Comparison of ENCODE assay signal across 19 cellular contexts in genomic region chr11:2667940-2668339, GRCh38. TPM values are rescaled to one million over a fixed set of nuclear protein-coding genes. Genes with fewer than 3 reads are reported as not detected.
DNase-seq lines count a peak whose midpoint lies in the region; ATAC-seq and TF ChIP-seq lines count a peak whose summit lies in the region.
"Had no signal": no experiment of that assay in that cellular context is flagged by ENCODE, and none has a peak within 500 bp of the region (broad histone marks: within the 10 kb centered on the region; RNA-seq: fewer than 3 reads in every experiment).

No MANE protein-coding gene starts in this region.

- H3K36me3 ChIP-seq in right atrium auricular region: no peaks in the 10 kb centered on the region
- peaks cover 14% of the 10 kb centered on the region for H3K36me3 ChIP-seq in left ventricle myocardium inferior
- H3K36me3 ChIP-seq in stomach: peaks cover 0 to 49% (median 32%) of the 10 kb centered on the region in 4 donors

- POLR2A ChIA-PET in WTC11 (lab: Charles Lee): no interaction called here

- H3K9me3 Mint-ChIP-seq in WTC11: no peaks in the 10 kb centered on the region

- H3K4me1 Mint-ChIP-seq in WTC11: no peaks in the 10 kb centered on the region
- H3K4me1 Mint-ChIP-seq: CD4-positive, alpha-beta memory T cell had no signal

- H3K27ac ChIP-seq in right atrium auricular region (no peak overlapping the region), left ventricle myocardium inferior (replicated peaks) (no peak overlapping the region), stomach (no peak overlapping the region)
- H3K27ac ChIP-seq: A549 had no signal

- H3K36me3 Mint-ChIP-seq in WTC11: peaks cover 22% of the 10 kb centered on the region

- TF ChIP-seq EP300 in stomach (IDR thresholded peaks at IDR 0.05): no peak

- H3K4me3 ChIP-seq in right atrium auricular region (no peak overlapping the region), left ventricle myocardium inferior (no peak overlapping the region), stomach (no peak overlapping the region)
- H3K4me3 ChIP-seq: A549 had no signal

- H3K9me3 ChIP-seq in right atrium auricular region (no peaks in the 10 kb centered on the region), left ventricle myocardium inferior (replicated peaks) (no peaks in the 10 kb centered on the region), stomach (no peaks in the 10 kb centered on the region)
- H3K9me3 ChIP-seq: SK-N-SH had no signal

- WGBS in stomach, 5 donors: 79 to 100% (median 93%) methylated on average over 1 to 2 of the region's 2 CpGs

- H3K27me3 ChIP-seq in right atrium auricular region (no peaks in the 10 kb centered on the region), left ventricle myocardium inferior (ENCODE audit: low read depth) (no peaks in the 10 kb centered on the region), stomach (no peaks in the 10 kb centered on the region)

- TF ChIP-seq POLR2A in stomach (IDR thresholded peaks at IDR 0.05): no peak

- H3K27me3 Mint-ChIP-seq in WTC11 (ENCODE audit: low read depth): peaks cover 28% of the 10 kb centered on the region
- H3K27me3 Mint-ChIP-seq: CD4-positive, alpha-beta memory T cell had no signal

- no peak overlapping the region for H3K27ac Mint-ChIP-seq in WTC11
- H3K27ac Mint-ChIP-seq: CD4-positive, alpha-beta memory T cell had no signal

- H3K4me1 ChIP-seq in right atrium auricular region (no peaks in the 10 kb centered on the region), left ventricle myocardium inferior (peaks cover 29% of the 10 kb centered on the region), stomach (peaks cover 0 to 25% (median 0%) of the 10 kb centered on the region in 4 donors)
- H3K4me1 ChIP-seq: A549 had no signal

- intact Hi-C loops in left ventricle myocardium inferior (cut with micrococcal nuclease) (no loop called here), stomach (cut with DNase I; ENCODE audit: low total_unique reads) (no loop called here)

- DNase-seq in right atrium auricular region (ENCODE audit: low spot score) (peak; percentile 11), left ventricle myocardium inferior (no peak), WTC11 (ENCODE audit: low spot score) (no peak), mesenteric fat pad (ENCODE audit: low spot score) (peak; percentile 45), stomach (peak; percentile 15), NCI-H226 (no peak), NCI-H524 treated with DMSO at 0.1 percent for 48 hours (lab: John Stamatoyannopoulos, UW) (no peak), NCI-H1694 treated with DMSO at 0.1 percent for 48 hours (lab: John Stamatoyannopoulos, UW) (no peak)
- DNase-seq: CD4-positive, alpha-beta memory T cell; GOT3; KBM-7; NCI-H1436 treated with DMSO at 0.1 percent for 48 hours; NCI-H2029 treated with DMSO at 0.1 percent for 48 hours; NCI-H2171 treated with DMSO at 0.1 percent for 48 hours; NCI-H748 treated with DMSO at 0.1 percent for 48 hours; NK-92 treated with Interleukin-12 subunit alpha and Interleukin-12 subunit beta, amount 100 ng/mL, for 24 hours; SHP77 treated with DMSO at 0.1 percent for 48 hours; SK-N-SH had no signal

- TF ChIP-seq CTCF in right atrium auricular region (IDR thresholded peaks at IDR 0.05): no peak
- no peak for TF ChIP-seq CTCF in left ventricle myocardium inferior (IDR thresholded peaks at IDR 0.05; ENCODE audit: borderline replicate concordance)
- no peak for TF ChIP-seq CTCF in WTC11 (IDR thresholded peaks at IDR 0.05)
- no peak for TF ChIP-seq CTCF in stomach (IDR thresholded peaks at IDR 0.05)

- H3K4me3 Mint-ChIP-seq in WTC11: no peak overlapping the region
- H3K4me3 Mint-ChIP-seq: CD4-positive, alpha-beta memory T cell had no signal

- CTCF ChIA-PET in WTC11 (lab: Charles Lee): no interaction called here

- ATAC-seq in WTC11: no peak
- ATAC-seq: A549 had no signal

TF ChIP-seq in WTC11, 78 proteins besides CTCF, POLR2A, EP300 and RAD21:
- TF ChIP-seq ZMAT4 (CRISPR knock-in tag; IDR thresholded peaks at IDR 0.05): no peak
- no peak for TF ChIP-seq SMAD4 (CRISPR knock-in tag; IDR thresholded peaks at IDR 0.05)
- no peak for TF ChIP-seq ZNF219 (CRISPR knock-in tag; IDR thresholded peaks at IDR 0.05; ENCODE audit: borderline replicate concordance)
- no peak for TF ChIP-seq E2F1 (CRISPR knock-in tag; IDR thresholded peaks at IDR 0.05)
- no peak for TF ChIP-seq CBFB (CRISPR knock-in tag; IDR thresholded peaks at IDR 0.05; ENCODE audit: low read depth)
- TF ChIP-seq GABPB1 (CRISPR knock-in tag; IDR thresholded peaks at IDR 0.05): peak; percentile 88
- no peak for TF ChIP-seq TCF7 (CRISPR knock-in tag; IDR thresholded peaks at IDR 0.05; ENCODE audit: low read depth)
- TF ChIP-seq ZSCAN18 (CRISPR knock-in tag; IDR thresholded peaks at IDR 0.05): no peak

RNA-seq across cellular contexts. Expression of gene KCNQ1OT1, which starts 31.9 kb away (rescaled TPM):
- total RNA-seq in right atrium auricular region: under 1 TPM; 0.35 to 0.37 TPM
- 0.33 TPM for total RNA-seq in left ventricle myocardium inferior
- total RNA-seq in WTC11 (2021): 2.1 to 2.4 TPM (median 2.3 TPM) in 3 replicates
- 3.0 TPM for total RNA-seq in mesenteric fat pad
- 10 to 100 TPM in 1 of 5 donors, 1 to 10 TPM in 4; 2.2 to 15.1 (median 2.3) TPM for total RNA-seq in stomach
- under 1 TPM; under 0.01 to 0.12 (median 0.05) TPM for polyA plus RNA-seq in stomach

Comparison
In these comparisons a context has a peak if more than half of its experiments do, and no peak if none do; other contexts are left out.
1. DNase-seq: peak in right atrium auricular region (single experiment), mesenteric fat pad (single experiment) and stomach (single experiment); none in left ventricle myocardium inferior (single experiment), WTC11 (single experiment), NCI-H226 (single experiment), NCI-H524 treated with DMSO at 0.1 percent for 48 hours (single experiment) and NCI-H1694 treated with DMSO at 0.1 percent for 48 hours (single experiment).